8 cellular contexts compared by ENCODE assay signal in genomic region chr15:84631706-84632272, GRCh38. TPM values are rescaled to one million over a fixed set of nuclear protein-coding genes. Genes with fewer than 3 reads are reported as not detected.
DNase-seq lines count a peak whose midpoint lies in the region; ATAC-seq and TF ChIP-seq lines count a peak whose summit lies in the region.

No MANE protein-coding gene starts in this region.

- no peaks in the 10 kb centered on the region for H3K9me3 ChIP-seq in OCI-LY7 (ENCODE audit: low read length)
- no peaks in the 10 kb centered on the region for H3K9me3 ChIP-seq in duodenal mucosa (ENCODE audit: control insufficient read depth in 1 of 2, low read length in 2 of 2)
- no peaks in the 10 kb centered on the region for H3K9me3 ChIP-seq in neuronal stem cell (replicated peaks in 1 of 2; ENCODE audit: control insufficient read depth in 2 of 2, insufficient read depth in 1 of 2, low read depth in 1 of 2, low read length in 2 of 2)

- peak overlapping the region; percentile 76 for H3K18ac ChIP-seq in neuronal stem cell (ENCODE audit: low read length)

- intact Hi-C loops in OCI-LY7 (cut with micrococcal nuclease; ENCODE audit: unreplicated experiment), result loop anchor here (1.0 to 2.0 kb wide), 3 partner anchors 31 to 349 kb away; partner anchors contain the start of gene PDE8A

- ATAC-seq in GM21360 (IDR thresholded peaks at IDR 0.05; ENCODE audit: unreplicated experiment), result no peak

- BruUV-seq in OCI-LY7 (replicated peaks; lab: Mats Ljungman, UMichigan), result TSS peak; percentile 85

- H3K4me3 ChIP-seq in OCI-LY7 (ENCODE audit: low read depth, low read length, poor library complexity, severe bottlenecking), result peak overlapping the region; percentile 76
- peak overlapping the region; percentile 79 to 91 for H3K4me3 ChIP-seq in duodenal mucosa (ENCODE audit: low read depth in 1 of 2, low read length in 2 of 2)
- peak overlapping the region; percentile 72 to 82 for H3K4me3 ChIP-seq in neuronal stem cell (ENCODE audit: low read length in 2 of 2)

- CTCF ChIA-PET in OCI-LY7 (lab: Charles Lee; ENCODE audit: unreplicated experiment), result interaction anchor here (0.5 to 1.2 kb wide), 3 partner anchors 22 to 60 kb away, joined by 3 read pairs; partner anchors contain the start of gene WDR73

- H3K9ac ChIP-seq in duodenal mucosa (ENCODE audit: low read depth in 1 of 2, low read length in 2 of 2) (peak overlapping the region; percentile 67 to 79), neuronal stem cell (ENCODE audit: low read depth, low read length, poor library complexity) (no peak overlapping the region)

- H2AFZ ChIP-seq in OCI-LY7 (ENCODE audit: low read length) (peak overlapping the region; percentile 85), neuronal stem cell (ENCODE audit: low read length) (peak overlapping the region; percentile 91)

- POLR2A ChIA-PET in OCI-LY7 (lab: Charles Lee), result interaction anchor here (0.6 to 2.1 kb wide), 12 partner anchors 12 to 196 kb away, joined by 3 to 14 read pairs (median 4); partner anchors contain the start of genes NMB and WDR73

- H2BK120ac ChIP-seq in neuronal stem cell (ENCODE audit: low read depth, low read length), result no peak overlapping the region

- H3K27me3 ChIP-seq in duodenal mucosa (ENCODE audit: control insufficient read depth in 1 of 2, insufficient read depth in 2 of 2, low read length in 2 of 2) (no peaks in the 10 kb centered on the region), neuronal stem cell (ENCODE audit: control insufficient read depth in 3 of 3, insufficient read depth in 3 of 3, low read depth in 1 of 3, low read length in 3 of 3) (peaks cover 0 to 26% (median 4%) of the 10 kb centered on the region in 3 experiments)

- H4K20me1 ChIP-seq in OCI-LY7 (ENCODE audit: insufficient read depth, low read length), result peaks cover 14% of the 10 kb centered on the region; the same call in 1 of the 2 replicates

- peaks cover 22% of the 10 kb centered on the region; the same call in 1 of the 2 replicates for H3K79me2 ChIP-seq in OCI-LY7 (ENCODE audit: insufficient read depth, low read depth, low read length)

- no peak overlapping the region for H4K8ac ChIP-seq in neuronal stem cell (ENCODE audit: low read depth, low read length)

- H3K4me1 ChIP-seq in OCI-LY7 (ENCODE audit: insufficient read depth, low read length, poor library complexity, severe bottlenecking) (peaks cover 31% of the 10 kb centered on the region), duodenal mucosa (ENCODE audit: control insufficient read depth in 1 of 2, insufficient read depth in 2 of 2, low read length in 2 of 2) (peaks cover 20 to 26% of the 10 kb centered on the region in 2 donors), neuronal stem cell (ENCODE audit: control insufficient read depth in 2 of 2, insufficient read depth in 1 of 2, low read depth in 1 of 2, low read length in 2 of 2) (peaks cover 4 to 17% of the 10 kb centered on the region in 2 donors)

- WGBS in neuronal stem cell (ENCODE audit: extremely low coverage in 2 of 2, insufficient read length in 2 of 2, insufficient replicate concordance in 1 of 2), 2 donors, result no CpG with 5 or more reads among the region's 7 CpGs

- H3K27ac ChIP-seq in OCI-LY7 (ENCODE audit: low read depth, low read length, poor library complexity, severe bottlenecking) (peak overlapping the region; percentile 61), duodenal mucosa (ENCODE audit: low read depth, low read length) (peak overlapping the region; percentile 35), neuronal stem cell (replicated peaks; ENCODE audit: low read length) (no peak overlapping the region)

- no peak overlapping the region for H3K4ac ChIP-seq in neuronal stem cell (ENCODE audit: low read length)

- peaks cover 18% of the 10 kb centered on the region; the same call in 1 of the 2 replicates for H3K36me3 ChIP-seq in OCI-LY7 (ENCODE audit: insufficient read depth, low read length)
- H3K36me3 ChIP-seq in duodenal mucosa (ENCODE audit: control insufficient read depth in 1 of 2, insufficient read depth in 2 of 2, low read length in 2 of 2), result no peaks in the 10 kb centered on the region
- peaks cover 0 to 13% of the 10 kb centered on the region in 2 donors for H3K36me3 ChIP-seq in neuronal stem cell (replicated peaks in 1 of 2; ENCODE audit: control insufficient read depth in 2 of 2, insufficient read depth in 2 of 2, low read length in 2 of 2)

- DNase-seq in DMS114 treated with DMSO at 0.1 percent for 48 hours (lab: John Stamatoyannopoulos, UW; ENCODE audit: unreplicated experiment), result peak; percentile 54
- DNase-seq in OCI-LY7 (ENCODE audit: low spot score), result peak; percentile 28
- no peak for DNase-seq in neuronal stem cell (ENCODE audit: low spot score)
- no peak for DNase-seq in GDM1 (lab: John Stamatoyannopoulos, UW)
- DNase-seq in HPDE6-E6E7 (ENCODE audit: extremely low spot score), result no peak
- DNase-seq in GM19238 (ENCODE audit: insufficient read length, low spot score), result no peak

- H3K9me2 ChIP-seq in OCI-LY7 (ENCODE audit: insufficient read depth, low read length), result no peaks in the 10 kb centered on the region

- H4K91ac ChIP-seq in neuronal stem cell (ENCODE audit: low read depth, low read length, poor library complexity), result no peak overlapping the region

- H3K4me2 ChIP-seq in OCI-LY7 (ENCODE audit: low read length) (peak overlapping the region; percentile 95), neuronal stem cell (ENCODE audit: insufficient read depth, low read length, poor library complexity, severe bottlenecking) (peak overlapping the region; percentile 89)

- H2BK15ac ChIP-seq in neuronal stem cell (ENCODE audit: low read length), result no peak overlapping the region

- no peak overlapping the region for H2BK12ac ChIP-seq in neuronal stem cell (ENCODE audit: low read length)

- H2BK5ac ChIP-seq in neuronal stem cell (ENCODE audit: low read length), result no peak overlapping the region

- no peaks in the 10 kb centered on the region for H3K79me1 ChIP-seq in neuronal stem cell (ENCODE audit: low read depth, low read length)

- no peak overlapping the region for H2AK5ac ChIP-seq in neuronal stem cell (ENCODE audit: low read depth, low read length)

- no peak overlapping the region for H3K14ac ChIP-seq in neuronal stem cell (ENCODE audit: low read length)

- no peak for TF ChIP-seq CTCF in OCI-LY7 (conservative IDR thresholded peaks at IDR 0.05; ENCODE audit: low read length)

- no peak overlapping the region for H3K23ac ChIP-seq in neuronal stem cell (ENCODE audit: low read depth, low read length, poor library complexity)

RNA-seq across cellular contexts. Expression of gene WDR73, which starts 22.3 kb away (rescaled TPM):
- 29.7 and 38.1 TPM in 2 replicates for total RNA-seq in OCI-LY7 (2014; rRNA removed; shearing (Covaris generic))
- total RNA-seq in OCI-LY7 (2022), result 28.7 TPM in 2 replicates
- 17.7 TPM for polyA plus RNA-seq in neuronal stem cell (2013, experiment 1 of 2)
- 19.6 TPM for polyA plus RNA-seq in neuronal stem cell (2013, experiment 2 of 2)

RNA-seq across cellular contexts. Expression of gene NMB, which starts 26.2 kb away (rescaled TPM):
- total RNA-seq in OCI-LY7 (2014; rRNA removed; shearing (Covaris generic)), result 5.3 and 10.3 TPM in 2 replicates
- 6.6 and 8.7 TPM in 2 replicates for total RNA-seq in OCI-LY7 (2022)
- 7.4 TPM for polyA plus RNA-seq in neuronal stem cell (2013, experiment 1 of 2)
- polyA plus RNA-seq in neuronal stem cell (2013, experiment 2 of 2), result 6.4 TPM

RNA-seq across cellular contexts. Expression of gene ZSCAN2, which starts 31.0 kb away (rescaled TPM):
- total RNA-seq in OCI-LY7 (2014; rRNA removed; shearing (Covaris generic)), result 12.4 and 21.7 TPM in 2 replicates
- total RNA-seq in OCI-LY7 (2022), result 12.0 and 12.1 TPM in 2 replicates
- polyA plus RNA-seq in neuronal stem cell (2013, experiment 1 of 2), result 7.7 TPM
- 8.2 TPM for polyA plus RNA-seq in neuronal stem cell (2013, experiment 2 of 2)

Comparison
In these comparisons a context has a peak if more than half of its experiments do, and no peak if none do; other contexts are left out.
1. DNase-seq: peak in DMS114 treated with DMSO at 0.1 percent for 48 hours (single experiment) and OCI-LY7 (single experiment); none in neuronal stem cell (single experiment), GDM1 (single experiment), HPDE6-E6E7 (single experiment) and GM19238 (single experiment).
2. Peak in every context shown above with its lines, with median percentiles within 50 percentile points of each other: H3K4me3 ChIP-seq.